Comparison of ENCODE assay signal across 18 cellular contexts in genomic region chr17:540632-541031, GRCh38.
"Had no signal": no experiment of that assay in that cellular context is flagged by ENCODE, and none has a peak within 500 bp of the region (broad histone marks: within the 10 kb centered on the region; RNA-seq: fewer than 3 reads in every experiment).

No MANE protein-coding gene starts in this region.

- H3K9me3 Mint-ChIP-seq: activated T-helper 1 cell treated with anti-CD3 and anti-CD28 coated beads, Interleukin-12 subunit alpha, Interleukin-12 subunit beta, Interleukin-2, Interleukin-4 antibody, amounts not matched to agents 30 ng/mL and 10 ng/mL and 1 ng/mL, durations not matched to agents 14 hours and 24 hours and 36 hours; immature natural killer cell; memory B cell had no signal

- H3K4me3 ChIP-seq: colonic mucosa, heart left ventricle, ovary, right lobe of liver had no signal

- H3K9me3 ChIP-seq: colonic mucosa, heart left ventricle, ovary, right lobe of liver had no signal

- DNase-seq: activated CD4-positive, alpha-beta T cell treated with anti-CD3 and anti-CD28 coated beads, Interleukin-2, amount 50 U/mL, for 1 hour; anterior cingulate cortex; brain microvascular endothelial cell; central memory CD4-positive, alpha-beta T cell; colonic mucosa; heart left ventricle; immature natural killer cell; kidney glomerular epithelial cell; left ventricle myocardium superior; ovary; right lobe of liver; small intestine; stimulated activated CD4-positive, alpha-beta T cell treated with anti-CD3 and anti-CD28 coated beads, Interleukin-15, amount 100 ng/mL, for 24 hours; stimulated activated CD4-positive, alpha-beta T cell treated with anti-CD3 and anti-CD28 coated beads, Interleukin-2, amount 100 ng/mL, for 48 hours; T1000 had no signal

- H3K27me3 ChIP-seq: brain microvascular endothelial cell, colonic mucosa, heart left ventricle, ovary, right lobe of liver had no signal

- H3K4me1 Mint-ChIP-seq: immature natural killer cell had no signal

- H3K4me1 ChIP-seq: colonic mucosa, right lobe of liver had no signal

- H3K27me3 Mint-ChIP-seq: memory B cell had no signal

- H3K4me3 Mint-ChIP-seq: activated T-helper 1 cell treated with anti-CD3 and anti-CD28 coated beads, Interleukin-12 subunit alpha, Interleukin-12 subunit beta, Interleukin-2, Interleukin-4 antibody, amounts not matched to agents 30 ng/mL and 10 ng/mL and 1 ng/mL, durations not matched to agents 14 hours and 24 hours and 36 hours; immature natural killer cell; memory B cell had no signal

- H3K27ac Mint-ChIP-seq: activated T-helper 1 cell treated with anti-CD3 and anti-CD28 coated beads, Interleukin-12 subunit alpha, Interleukin-12 subunit beta, Interleukin-2, Interleukin-4 antibody, amounts not matched to agents 30 ng/mL and 10 ng/mL and 1 ng/mL, durations not matched to agents 14 hours and 24 hours and 36 hours; memory B cell had no signal

- H3K27ac ChIP-seq: brain microvascular endothelial cell, colonic mucosa, heart left ventricle, ovary, right lobe of liver had no signal

- ATAC-seq: activated CD4-positive, CD25-positive, alpha-beta regulatory T cell treated with anti-CD3 and anti-CD28 coated beads, Interleukin-2, amount 50 U/mL, for 24 hours; heart left ventricle; left ventricle myocardium superior; right lobe of liver had no signal

- H3K36me3 ChIP-seq: ovary had no signal
